8 cellular contexts compared by ENCODE assay signal in the genomic region with DNA sequence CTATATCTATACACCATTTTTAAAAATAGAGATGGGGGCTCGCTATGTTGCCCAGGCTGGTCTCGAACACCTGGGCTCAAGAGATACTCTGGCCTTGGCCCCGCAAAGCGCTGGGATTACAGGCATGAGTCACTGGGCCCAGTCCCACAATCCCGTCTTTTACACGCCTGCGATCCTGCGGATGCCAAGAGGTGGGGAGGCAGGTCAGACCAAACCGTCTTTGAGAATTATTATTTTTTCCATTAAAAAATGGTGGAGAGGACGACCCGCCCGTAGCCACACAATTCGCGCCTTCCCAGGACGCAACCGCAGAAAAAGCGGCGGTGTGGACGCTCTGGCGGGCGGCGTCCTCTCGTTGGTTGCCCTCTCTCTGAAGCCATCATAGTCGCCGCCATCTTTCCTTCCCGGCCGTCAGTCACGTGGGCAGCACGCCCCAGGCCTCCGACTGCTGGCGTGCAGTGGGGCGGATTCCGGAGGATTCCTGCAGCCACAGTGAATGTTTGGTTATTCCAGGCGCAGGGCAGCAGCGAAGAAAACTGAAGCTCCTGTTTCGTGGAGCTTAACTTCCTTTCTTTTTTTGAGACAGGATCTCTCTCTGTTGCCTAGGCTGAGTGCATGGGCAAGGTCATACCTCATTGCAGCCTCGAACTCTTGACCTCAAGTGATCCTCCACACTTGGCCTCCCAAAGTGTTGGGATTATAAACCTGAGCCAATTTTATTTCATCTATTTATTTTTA. TPM values are rescaled to one million over a fixed set of nuclear protein-coding genes. Genes with fewer than 3 reads are reported as not detected.
DNase-seq lines count a peak whose midpoint lies in the region; ATAC-seq and TF ChIP-seq lines count a peak whose summit lies in the region.

No MANE protein-coding gene starts in this region.

- no peaks in the 10 kb centered on the region for H3K27me3 ChIP-seq in DOHH2 (ENCODE audit: control insufficient read depth, low read length)
- no peaks in the 10 kb centered on the region for H3K27me3 ChIP-seq in lower lobe of right lung (ENCODE audit: low read depth)
- no peaks in the 10 kb centered on the region for H3K27me3 ChIP-seq in PC-3 (ENCODE audit: low read length)

- no peak overlapping the region for H3K9ac ChIP-seq in PC-3 (ENCODE audit: low read length)

- no peak overlapping the region for H2AFZ ChIP-seq in PC-3 (ENCODE audit: low read length)

- H3K4me3 ChIP-seq in DOHH2 (ENCODE audit: low read length) (peak overlapping the region; percentile 53), lower lobe of right lung (peak overlapping the region; percentile 57), PC-3 (ENCODE audit: low read length) (no peak overlapping the region)

- H3K36me3 Mint-ChIP-seq in activated CD8-positive, alpha-beta T cell treated with anti-CD3 and anti-CD28 coated beads, Interleukin-2, amount 10 ng/mL, durations not matched to agents 7 days and 5 days (ENCODE audit: low read depth), result no peaks in the 10 kb centered on the region

- H4K20me1 ChIP-seq in DOHH2 (ENCODE audit: control insufficient read depth, insufficient read depth, low read depth, low read length) (no peaks in the 10 kb centered on the region), PC-3 (ENCODE audit: low read length) (no peaks in the 10 kb centered on the region)

- CTCF ChIA-PET in activated CD8-positive, alpha-beta T cell treated with anti-CD3 and anti-CD28 coated beads, Interleukin-2, amount 10 ng/mL, durations not matched to agents 7 days and 5 days (lab: Charles Lee), result interaction anchor here (1.0 to 1.5 kb wide), 2 partner anchors 15 to 132 kb away, joined by 3 to 5 read pairs; partner anchors contain the start of gene SLC12A9
- CTCF ChIA-PET in PC-3 (lab: Charles Lee), result no interaction called here

- peak; percentile 92 for ATAC-seq in HG02571 (IDR thresholded peaks at IDR 0.05; ENCODE audit: unreplicated experiment)
- peak; percentile 92 for ATAC-seq in activated CD8-positive, alpha-beta T cell treated with anti-CD3 and anti-CD28 coated beads, Interleukin-2, amount 10 ng/mL, durations not matched to agents 7 days and 5 days
- peak; percentile 95 to 97 for ATAC-seq in lower lobe of right lung
- no peak for ATAC-seq in PC-3

- TF ChIP-seq CTCF in DOHH2 (IDR thresholded peaks at IDR 0.05; ENCODE audit: low read depth, low read length, poor library complexity, severe bottlenecking) (no peak), lower lobe of right lung (IDR thresholded peaks at IDR 0.05) (no peak), PC-3 (conservative IDR thresholded peaks at IDR 0.05; ENCODE audit: low read depth, low read length) (no peak)

- no peaks in the 10 kb centered on the region for H3K9me2 ChIP-seq in DOHH2 (replicated peaks; ENCODE audit: control insufficient read depth, low read length)
- no peaks in the 10 kb centered on the region for H3K9me2 ChIP-seq in PC-3 (replicated peaks; ENCODE audit: low read length)

- intact Hi-C loops in lower lobe of right lung (cut with DNase I), result no loop called here
- intact Hi-C loops in PC-3 (cut with micrococcal nuclease), result no loop called here

- DNase-seq in NCI-H460 (ENCODE audit: extremely low read depth, low read depth) (peak; percentile 79), ecto neural progenitor cell (ENCODE audit: low spot score) (peak; percentile 95), lower lobe of right lung (peak; percentile 93), PC-3 (no peak)
- DNase-seq in activated CD8-positive, alpha-beta T cell treated with anti-CD3 and anti-CD28 coated beads, Interleukin-2, amount 10 ng/mL, durations not matched to agents 7 days and 5 days, result peak; percentile 73
- DNase-seq in stimulated activated CD4-positive, alpha-beta T cell treated with anti-CD3 and anti-CD28 coated beads, Interleukin-4, amount 100 ng/mL, for 24 hours, result peak; percentile 86

- H3K4me2 ChIP-seq in DOHH2 (ENCODE audit: low read length), result peak overlapping the region; percentile 65
- no peak overlapping the region for H3K4me2 ChIP-seq in PC-3 (ENCODE audit: low read length)

- H3K4me1 ChIP-seq in DOHH2 (ENCODE audit: control insufficient read depth, low read length) (peaks cover 9% of the 10 kb centered on the region), lower lobe of right lung (peaks cover 14% of the 10 kb centered on the region), PC-3 (ENCODE audit: insufficient read depth, low read length) (no peaks in the 10 kb centered on the region)

- no peaks in the 10 kb centered on the region for H3K9me3 Mint-ChIP-seq in activated CD8-positive, alpha-beta T cell treated with anti-CD3 and anti-CD28 coated beads, Interleukin-2, amount 10 ng/mL, durations not matched to agents 7 days and 5 days (ENCODE audit: insufficient read depth)

- H3K4me3 Mint-ChIP-seq in activated CD8-positive, alpha-beta T cell treated with anti-CD3 and anti-CD28 coated beads, Interleukin-2, amount 10 ng/mL, durations not matched to agents 7 days and 5 days, result peak overlapping the region; percentile 70

- POLR2A ChIA-PET in activated CD8-positive, alpha-beta T cell treated with anti-CD3 and anti-CD28 coated beads, Interleukin-2, amount 10 ng/mL, durations not matched to agents 7 days and 5 days (lab: Charles Lee), result no interaction called here
- POLR2A ChIA-PET in PC-3 (lab: Charles Lee; ENCODE audit: unreplicated experiment), result no interaction called here

- H3F3A ChIP-seq in DOHH2 (ENCODE audit: control insufficient read depth, insufficient read depth) (0 out of 2 replicates have a peak, but pooled peaks cover 2% of the 10 kb centered on the region), PC-3 (ENCODE audit: low read length, unreplicated experiment) (no peaks in the 10 kb centered on the region)

- H3K27me3 Mint-ChIP-seq in activated CD8-positive, alpha-beta T cell treated with anti-CD3 and anti-CD28 coated beads, Interleukin-2, amount 10 ng/mL, durations not matched to agents 7 days and 5 days (ENCODE audit: low read depth), result peaks cover 3% of the 10 kb centered on the region

- no peaks in the 10 kb centered on the region for H3K9me3 ChIP-seq in DOHH2 (ENCODE audit: control insufficient read depth, insufficient read depth, low read length)
- H3K9me3 ChIP-seq in lower lobe of right lung, result no peaks in the 10 kb centered on the region
- no peaks in the 10 kb centered on the region for H3K9me3 ChIP-seq in PC-3 (ENCODE audit: low read length)

- no peak overlapping the region for H3K27ac ChIP-seq in DOHH2 (ENCODE audit: low read depth, low read length)
- peak overlapping the region; percentile 87 for H3K27ac ChIP-seq in lower lobe of right lung
- no peak overlapping the region for H3K27ac ChIP-seq in PC-3 (ENCODE audit: low read length)

- peaks cover 16% of the 10 kb centered on the region for H3K4me1 Mint-ChIP-seq in activated CD8-positive, alpha-beta T cell treated with anti-CD3 and anti-CD28 coated beads, Interleukin-2, amount 10 ng/mL, durations not matched to agents 7 days and 5 days (ENCODE audit: low read depth)

- H3K36me3 ChIP-seq in DOHH2 (ENCODE audit: control insufficient read depth, low read length) (no peaks in the 10 kb centered on the region), lower lobe of right lung (no peaks in the 10 kb centered on the region), PC-3 (ENCODE audit: low read depth, low read length) (no peaks in the 10 kb centered on the region)

- no TSS peak for BruUV-seq in PC-3 (replicated peaks; lab: Mats Ljungman, UMichigan)

- H3K79me2 ChIP-seq in DOHH2 (ENCODE audit: control insufficient read depth, low read length), result no peaks in the 10 kb centered on the region
- H3K79me2 ChIP-seq in PC-3 (ENCODE audit: low read length), result no peaks in the 10 kb centered on the region

- peak overlapping the region; percentile 70 for H3K27ac Mint-ChIP-seq in activated CD8-positive, alpha-beta T cell treated with anti-CD3 and anti-CD28 coated beads, Interleukin-2, amount 10 ng/mL, durations not matched to agents 7 days and 5 days

RNA-seq across cellular contexts. Expression of gene EPHB4, which starts 9.9 kb away (rescaled TPM):
- 45.3 and 49.1 TPM in 2 replicates for total RNA-seq in NCI-H460 (2014; rRNA removed; shearing (Covaris generic))
- polyA plus RNA-seq in NCI-H460 (2014; cell fraction: nucleus; rRNA removed), result 41.7 and 47.0 TPM in 2 replicates
- total RNA-seq in activated CD8-positive, alpha-beta T cell treated with anti-CD3 and anti-CD28 coated beads, Interleukin-2, amount 10 ng/mL, durations not matched to agents 7 days and 5 days, result 1 to 10 TPM; 1.5 to 1.9 TPM
- 68.6 TPM for total RNA-seq in lower lobe of right lung
- 104 and 150 TPM in 2 replicates for total RNA-seq in PC-3 (2014; rRNA removed)

RNA-seq across cellular contexts. Expression of gene SLC12A9, which starts 15.2 kb away (rescaled TPM):
- 10.5 and 11.8 TPM in 2 replicates for total RNA-seq in NCI-H460 (2014; rRNA removed; shearing (Covaris generic))
- 48.8 and 52.1 TPM in 2 replicates for polyA plus RNA-seq in NCI-H460 (2014; cell fraction: nucleus; rRNA removed)
- total RNA-seq in activated CD8-positive, alpha-beta T cell treated with anti-CD3 and anti-CD28 coated beads, Interleukin-2, amount 10 ng/mL, durations not matched to agents 7 days and 5 days, result 10 to 100 TPM; 28.3 to 29.5 TPM
- total RNA-seq in lower lobe of right lung (43.6 TPM), PC-3 (2014; rRNA removed) (25.9 and 31.2 TPM in 2 replicates)

RNA-seq across cellular contexts. Expression of gene TRIP6, which starts 29.9 kb away (rescaled TPM):
- 75.8 and 78.5 TPM in 2 replicates for total RNA-seq in NCI-H460 (2014; rRNA removed; shearing (Covaris generic))
- polyA plus RNA-seq in NCI-H460 (2014; cell fraction: nucleus; rRNA removed), result 206 and 245 TPM in 2 replicates
- 10 to 100 TPM; 25.5 to 28.6 TPM for total RNA-seq in activated CD8-positive, alpha-beta T cell treated with anti-CD3 and anti-CD28 coated beads, Interleukin-2, amount 10 ng/mL, durations not matched to agents 7 days and 5 days
- 56.5 TPM for total RNA-seq in lower lobe of right lung
- 11.3 and 14.6 TPM in 2 replicates for total RNA-seq in PC-3 (2014; rRNA removed)

RNA-seq across cellular contexts. Expression of gene SRRT, which starts 37.6 kb away (rescaled TPM):
- 43.4 and 44.0 TPM in 2 replicates for total RNA-seq in NCI-H460 (2014; rRNA removed; shearing (Covaris generic))
- 215 and 246 TPM in 2 replicates for polyA plus RNA-seq in NCI-H460 (2014; cell fraction: nucleus; rRNA removed)
- total RNA-seq in activated CD8-positive, alpha-beta T cell treated with anti-CD3 and anti-CD28 coated beads, Interleukin-2, amount 10 ng/mL, durations not matched to agents 7 days and 5 days, result 100 to 1,000 TPM; 273 to 292 TPM
- total RNA-seq in lower lobe of right lung, result 105 TPM
- total RNA-seq in PC-3 (2014; rRNA removed), result 177 and 268 TPM in 2 replicates

RNA-seq across cellular contexts. Expression of gene UFSP1, which starts 52.2 kb away (rescaled TPM):
- total RNA-seq in NCI-H460 (2014; rRNA removed; shearing (Covaris generic)), result 4.6 and 7.0 TPM in 2 replicates
- polyA plus RNA-seq in NCI-H460 (2014; cell fraction: nucleus; rRNA removed), result 9.3 and 11.3 TPM in 2 replicates
- 1 to 10 TPM; 2.0 to 3.7 TPM for total RNA-seq in activated CD8-positive, alpha-beta T cell treated with anti-CD3 and anti-CD28 coated beads, Interleukin-2, amount 10 ng/mL, durations not matched to agents 7 days and 5 days
- total RNA-seq in lower lobe of right lung (2.3 TPM), PC-3 (2014; rRNA removed) (10.5 and 14.6 TPM in 2 replicates)

Comparison
In these comparisons a context has a peak if more than half of its experiments do, and no peak if none do; other contexts are left out.
1. RNA of gene EPHB4, which starts 9.9 kb away (total RNA-seq): 104 to 150 TPM in PC-3, 68.6 TPM in lower lobe of right lung (single experiment) and 45.3 to 49.1 TPM in NCI-H460; 1.5 to 1.9 TPM in activated CD8-positive, alpha-beta T cell treated with anti-CD3 and anti-CD28 coated beads, Interleukin-2, amount 10 ng/mL, durations not matched to agents 7 days and 5 days; every median in the first group is over 10 times any median in the second.